In the genomic region with DNA sequence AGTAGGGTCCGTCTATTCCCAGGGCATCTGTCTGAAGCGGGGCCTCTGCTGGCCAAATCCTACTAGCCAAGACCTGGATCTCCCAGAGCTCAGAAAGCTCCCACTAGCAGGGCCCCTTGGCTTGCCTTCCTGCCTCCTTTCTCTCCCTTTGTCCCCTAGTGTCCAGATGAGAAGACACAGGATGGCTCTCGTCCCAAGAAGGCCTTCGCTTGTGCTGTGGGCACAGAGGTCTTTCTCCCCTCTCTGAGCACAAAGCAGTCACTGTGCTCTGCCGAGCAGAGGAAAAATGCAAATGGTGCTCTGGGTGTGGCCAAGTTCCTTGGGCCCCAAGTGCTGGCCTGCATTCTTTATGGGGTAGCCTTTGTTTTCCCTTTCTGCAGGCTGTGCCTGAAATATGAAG, we compare ENCODE assay signal across 19 cellular contexts. TPM values are rescaled to one million over a fixed set of nuclear protein-coding genes. Genes with fewer than 3 reads are reported as not detected.
A peak's percentile ranks its signal among the peaks of the same experiment; 100 is the strongest.
DNase-seq lines count a peak whose midpoint lies in the region; ATAC-seq and TF ChIP-seq lines count a peak whose summit lies in the region.
"Had no signal": no experiment of that assay in that cellular context is flagged by ENCODE, and none has a peak within 500 bp of the region (broad histone marks: within the 10 kb centered on the region; RNA-seq: fewer than 3 reads in every experiment).

No MANE protein-coding gene starts in this region.

- H3K27ac ChIP-seq in SK-N-MC = peak overlapping the region; percentile 44
- H3K27ac ChIP-seq in iPS-20b (ENCODE audit: low read length) = no peak overlapping the region
- no peak overlapping the region for H3K27ac ChIP-seq in osteoblast (ENCODE audit: low read depth, low read length)
- H3K27ac ChIP-seq: ascending aorta, colonic mucosa had no signal

- H3K27me3 ChIP-seq in H7 (ENCODE audit: control insufficient read depth, insufficient read depth, low read length) (no peaks in the 10 kb centered on the region), iPS-20b (ENCODE audit: insufficient read depth, low read length) (no peaks in the 10 kb centered on the region), osteoblast (ENCODE audit: insufficient read depth, low read length) (peaks cover 5% of the 10 kb centered on the region), BE2C (peaks cover 5% of the 10 kb centered on the region)
- H3K27me3 ChIP-seq: ascending aorta, colonic mucosa had no signal

- H3K4me2 ChIP-seq in osteoblast (ENCODE audit: insufficient read depth, low read length) = no peak overlapping the region

- ATAC-seq in GM18867 (IDR thresholded peaks at IDR 0.05; ENCODE audit: unreplicated experiment) = no peak

- H3K4me3 ChIP-seq in H7 (ENCODE audit: insufficient read depth, low read depth, low read length) (no peak overlapping the region), SK-N-MC (no peak overlapping the region), iPS-20b (ENCODE audit: low read length) (no peak overlapping the region), osteoblast (ENCODE audit: insufficient read depth, low read length) (no peak overlapping the region), BE2C (ENCODE audit: low read depth, low read length) (no peak overlapping the region)
- H3K4me3 ChIP-seq: ascending aorta, colonic mucosa had no signal

- H3K4me1 ChIP-seq in iPS-20b (ENCODE audit: insufficient read depth, low read length) (peaks cover 7% of the 10 kb centered on the region; the same call in 1 of the 2 replicates), osteoblast (ENCODE audit: insufficient read depth, low read length) (no peaks in the 10 kb centered on the region), BE2C (no peaks in the 10 kb centered on the region)
- H3K4me1 ChIP-seq: ascending aorta, colonic mucosa had no signal

- no peaks in the 10 kb centered on the region for H4K20me1 ChIP-seq in osteoblast (ENCODE audit: insufficient read depth, low read length)

- TF ChIP-seq CTCF in osteoblast (IDR thresholded peaks at IDR 0.05; ENCODE audit: extremely low read depth, low read depth, low read length) = no peak
- TF ChIP-seq CTCF in BE2C (IDR thresholded peaks at IDR 0.05; ENCODE audit: low read depth, low read length) = no peak

- H3K9ac ChIP-seq in SK-N-MC (ENCODE audit: insufficient read length) (no peak overlapping the region), iPS-20b (ENCODE audit: low read depth, low read length) (peak overlapping the region; percentile 22; the same call in 1 of the 2 replicates)

- H3K36me3 ChIP-seq in H7 (replicated peaks; ENCODE audit: control insufficient read depth, insufficient read depth, low read length) = no peaks in the 10 kb centered on the region
- no peaks in the 10 kb centered on the region for H3K36me3 ChIP-seq in SK-N-MC (ENCODE audit: insufficient read depth, low read length)
- no peaks in the 10 kb centered on the region for H3K36me3 ChIP-seq in iPS-20b (ENCODE audit: insufficient read depth, low read depth, low read length)
- no peaks in the 10 kb centered on the region for H3K36me3 ChIP-seq in osteoblast (ENCODE audit: insufficient read depth, low read length)
- H3K36me3 ChIP-seq in BE2C = no peaks in the 10 kb centered on the region
- H3K36me3 ChIP-seq: ascending aorta, colonic mucosa had no signal

- H3K9me3 ChIP-seq in SK-N-MC (ENCODE audit: low read depth, low read length) (no peaks in the 10 kb centered on the region), iPS-20b (ENCODE audit: insufficient read depth, low read depth, low read length) (no peaks in the 10 kb centered on the region), osteoblast (ENCODE audit: low read depth, low read length) (no peaks in the 10 kb centered on the region), BE2C (no peaks in the 10 kb centered on the region)
- H3K9me3 ChIP-seq: ascending aorta, colonic mucosa had no signal

- no peak overlapping the region for H2AFZ ChIP-seq in osteoblast (ENCODE audit: low read length)

- DNase-seq in H7 (peak; percentile 70), SK-N-MC (ENCODE audit: low read depth, low spot score) (no peak), osteoblast (ENCODE audit: insufficient read length, low spot score, missing footprints) (peak; percentile 25), NCI-H1417 (lab: John Stamatoyannopoulos, UW) (no peak), BE2C (no peak)
- no peak for DNase-seq in central memory CD4-positive, alpha-beta T cell
- DNase-seq: activated CD4-positive, alpha-beta T cell treated with anti-CD3 and anti-CD28 coated beads for 4 hours; activated CD8-positive, alpha-beta memory T cell treated with anti-CD3 and anti-CD28 coated beads, Interleukin-2, amount 50 U/mL, for 4 hours; colonic mucosa; COR-L47; mesenchymal stem cell; NCI-H187; NCI-H510A treated with DMSO at 0.1 percent for 48 hours; occipital lobe; stimulated activated CD4-positive, alpha-beta T cell treated with anti-CD3 and anti-CD28 coated beads, Interleukin-2, amount 100 ng/mL, for 48 hours; T1000 had no signal

- no peaks in the 10 kb centered on the region for H3K79me2 ChIP-seq in osteoblast (ENCODE audit: insufficient read depth, low read length)

RNA-seq across cellular contexts. Expression of a gene that starts 13.0 kb away (rescaled TPM):
- 1.5 and 1.6 TPM in 2 replicates for total RNA-seq in H7 (2014; rRNA removed; shearing (Covaris generic))
- total RNA-seq in osteoblast = 23.5 and 28.9 TPM in 2 replicates
- polyA plus RNA-seq in BE2C (2012; ENCODE audit: insufficient read depth, insufficient read length, low read depth) = not detected

Comparison
In these comparisons a context has a peak if more than half of its experiments do, and no peak if none do; other contexts are left out.
1. DNase-seq: peak in H7 (single experiment) and osteoblast (single experiment); none in SK-N-MC (single experiment), NCI-H1417 (0 of 3), central memory CD4-positive, alpha-beta T cell (single experiment) and BE2C (single experiment).